Comparison of ENCODE assay signal across 25 cellular contexts in genomic region chr1:41691424-41691823, GRCh38.
"Had no signal": no experiment of that assay in that cellular context is flagged by ENCODE, and none has a peak within 500 bp of the region (broad histone marks: within the 10 kb centered on the region; RNA-seq: fewer than 3 reads in every experiment).

No MANE protein-coding gene starts in this region.

- H3K36me3 ChIP-seq: adrenal gland, breast epithelium, SJCRH30, WERI-Rb-1 had no signal

- DNase-seq: activated CD4-positive, alpha-beta T cell treated with anti-CD3 and anti-CD28 coated beads, Interleukin-2, amount 10 ng/mL, durations not matched to agents 7 days and 5 days; activated CD4-positive, alpha-beta T cell treated with anti-CD3 and anti-CD28 coated beads, Interleukin-2, amount 50 U/mL, for 48 hours; activated CD4-positive, CD25-positive, alpha-beta regulatory T cell; activated CD8-positive, alpha-beta memory T cell treated with anti-CD3 and anti-CD28 coated beads for 24 hours; activated CD8-positive, alpha-beta memory T cell treated with anti-CD3 and anti-CD28 coated beads, Interleukin-2, amount 10 ng/mL, durations not matched to agents 7 days and 5 days; activated CD8-positive, alpha-beta memory T cell treated with anti-CD3 and anti-CD28 coated beads, Interleukin-2, amount 50 U/mL, for 48 hours; activated gamma-delta T cell treated with Interleukin-2 at 50 U/mL for 16 hours; body of pancreas; Karpas-422; KBM-7; NCI-H1105 treated with DMSO at 0.1 percent for 48 hours; NCI-H1436; NCI-H1694 treated with DMSO at 0.1 percent for 48 hours; NCI-H2029; NCI-H345; NCI-H524 treated with DMSO at 0.1 percent for 48 hours; SHP77; SJCRH30; T1000; WERI-Rb-1 had no signal

- H3K4me3 Mint-ChIP-seq: activated CD4-positive, alpha-beta T cell treated with anti-CD3 and anti-CD28 coated beads, Interleukin-2, amount 10 ng/mL, durations not matched to agents 7 days and 5 days; activated CD8-positive, alpha-beta memory T cell treated with anti-CD3 and anti-CD28 coated beads, Interleukin-2, amount 10 ng/mL, durations not matched to agents 7 days and 5 days; activated naive CD4-positive, alpha-beta T cell treated with anti-CD3 and anti-CD28 coated beads, Interleukin-2, amount 50 U/mL, for 24 hours; IgD-negative memory B cell had no signal

- H3K9me3 ChIP-seq: adrenal gland, body of pancreas, breast epithelium, SJCRH30 had no signal

- H3K27me3 ChIP-seq: adrenal gland, body of pancreas, breast epithelium, SJCRH30 had no signal

- H3K9me3 Mint-ChIP-seq: activated CD4-positive, alpha-beta T cell treated with anti-CD3 and anti-CD28 coated beads, Interleukin-2, amount 10 ng/mL, durations not matched to agents 7 days and 5 days; activated naive CD4-positive, alpha-beta T cell treated with anti-CD3 and anti-CD28 coated beads, Interleukin-2, amount 50 U/mL, for 24 hours; IgD-negative memory B cell had no signal

- H3K27me3 Mint-ChIP-seq: activated CD4-positive, alpha-beta T cell treated with anti-CD3 and anti-CD28 coated beads, Interleukin-2, amount 10 ng/mL, durations not matched to agents 7 days and 5 days; activated CD8-positive, alpha-beta memory T cell treated with anti-CD3 and anti-CD28 coated beads, Interleukin-2, amount 10 ng/mL, durations not matched to agents 7 days and 5 days; activated naive CD4-positive, alpha-beta T cell treated with anti-CD3 and anti-CD28 coated beads, Interleukin-2, amount 50 U/mL, for 24 hours; IgD-negative memory B cell had no signal

- H3K27ac Mint-ChIP-seq: activated CD4-positive, alpha-beta T cell treated with anti-CD3 and anti-CD28 coated beads, Interleukin-2, amount 10 ng/mL, durations not matched to agents 7 days and 5 days; activated CD8-positive, alpha-beta memory T cell treated with anti-CD3 and anti-CD28 coated beads, Interleukin-2, amount 10 ng/mL, durations not matched to agents 7 days and 5 days; activated naive CD4-positive, alpha-beta T cell treated with anti-CD3 and anti-CD28 coated beads, Interleukin-2, amount 50 U/mL, for 24 hours; IgD-negative memory B cell had no signal

- H3K27ac ChIP-seq: adrenal gland, body of pancreas, breast epithelium, SJCRH30, SK-N-MC, WERI-Rb-1 had no signal

- H3K4me1 ChIP-seq: body of pancreas had no signal

- H3K36me3 Mint-ChIP-seq: activated naive CD4-positive, alpha-beta T cell treated with anti-CD3 and anti-CD28 coated beads, Interleukin-2, amount 50 U/mL, for 24 hours; IgD-negative memory B cell had no signal

- H3K4me3 ChIP-seq: adrenal gland, body of pancreas, breast epithelium, SJCRH30, SK-N-MC had no signal
